1 cellular context compared by ENCODE assay signal in genomic region chr7:66591801-66592596, GRCh38.
TF ChIP-seq lines count a peak whose summit lies in the region.

No MANE protein-coding gene starts in this region.

TF ChIP-seq in HepG2, 621 proteins besides CTCF, POLR2A, EP300 and RAD21 (continued from another document and continues in another):
- TF ChIP-seq KDM4B (CRISPR knock-in tag; IDR thresholded peaks at IDR 0.05) (0 out of 2 replicates have a peak, but pooled peaks have one; percentile 57), DZIP1 (CRISPR knock-in tag; IDR thresholded peaks at IDR 0.05) (no peak; the same call in 1 of the 2 replicates), JUN (CRISPR knock-in tag; IDR thresholded peaks at IDR 0.05) (0 out of 2 replicates have a peak, but pooled peaks have one; percentile 63), RBAK (CRISPR knock-in tag; IDR thresholded peaks at IDR 0.05) (no peak), ZNF337 (CRISPR knock-in tag; IDR thresholded peaks at IDR 0.05; ENCODE audit: borderline replicate concordance, low read depth) (0 out of 2 replicates have a peak, but pooled peaks have one; percentile 31), STAT5B (CRISPR knock-in tag; IDR thresholded peaks at IDR 0.05) (no peak), HOXA5 (CRISPR knock-in tag; IDR thresholded peaks at IDR 0.05) (no peak), MNT (IDR thresholded peaks at IDR 0.05) (peak; percentile 56), RAD51 (IDR thresholded peaks at IDR 0.05; ENCODE audit: borderline replicate concordance) (no peak), ZNF24 (IDR thresholded peaks at IDR 0.05) (no peak), ZSCAN5A (CRISPR knock-in tag; IDR thresholded peaks at IDR 0.05; ENCODE audit: borderline replicate concordance) (0 out of 2 replicates have a peak, but pooled peaks have one; percentile 18), ZNF430 (CRISPR knock-in tag; IDR thresholded peaks at IDR 0.05) (peak; percentile 69; the same call in 1 of the 2 replicates), SSRP1 (CRISPR knock-in tag; IDR thresholded peaks at IDR 0.05) (no peak), SALL1 (CRISPR knock-in tag; IDR thresholded peaks at IDR 0.05) (peak; percentile 89), CREBL2 (CRISPR knock-in tag; IDR thresholded peaks at IDR 0.05; ENCODE audit: borderline replicate concordance) (no peak), TP53 (CRISPR knock-in tag; conservative IDR thresholded peaks at IDR 0.05) (no peak), POLR2G (IDR thresholded peaks at IDR 0.05; ENCODE audit: low read depth, low read length) (peak; percentile 94), HMGXB4 (CRISPR knock-in tag; IDR thresholded peaks at IDR 0.05; ENCODE audit: borderline replicate concordance in 1 of 2, low read depth in 1 of 2) (peak; percentile 86 to 90), JUND (CRISPR knock-in tag; IDR thresholded peaks at IDR 0.05) (no peak), HOXA9 (CRISPR knock-in tag; IDR thresholded peaks at IDR 0.05; ENCODE audit: borderline replicate concordance) (0 out of 2 replicates have a peak, but pooled peaks have one; percentile 8), PAWR (CRISPR knock-in tag; IDR thresholded peaks at IDR 0.05; ENCODE audit: borderline replicate concordance) (0 out of 2 replicates have a peak, but pooled peaks have one; percentile 30), GLMP (CRISPR knock-in tag; IDR thresholded peaks at IDR 0.05; ENCODE audit: borderline replicate concordance) (no peak), GTF3A (CRISPR knock-in tag; conservative IDR thresholded peaks at IDR 0.05) (no peak), MAF1 (CRISPR knock-in tag; IDR thresholded peaks at IDR 0.05; ENCODE audit: borderline replicate concordance) (no peak), ARID5B (CRISPR knock-in tag; IDR thresholded peaks at IDR 0.05) (no peak), ZNF44 (CRISPR knock-in tag; IDR thresholded peaks at IDR 0.05) (no peak), KDM2A (CRISPR knock-in tag; IDR thresholded peaks at IDR 0.05; ENCODE audit: borderline replicate concordance, low read depth) (peak; percentile 89), ZNF280D (CRISPR knock-in tag; IDR thresholded peaks at IDR 0.05) (0 out of 2 replicates have a peak, but pooled peaks have one; percentile 49), RNF2 (conservative IDR thresholded peaks at IDR 0.05; ENCODE audit: low read depth) (peak; percentile 75; the same call in 1 of the 2 replicates), ZNF225 (CRISPR knock-in tag; IDR thresholded peaks at IDR 0.05) (0 out of 2 replicates have a peak, but pooled peaks have one; percentile 1), BHLHE40 (IDR thresholded peaks at IDR 0.05; ENCODE audit: low read length) (peak; percentile 74), MIXL1 (CRISPR knock-in tag; IDR thresholded peaks at IDR 0.05) (no peak), ZNF850 (CRISPR knock-in tag; conservative IDR thresholded peaks at IDR 0.05) (0 out of 2 replicates have a peak, but pooled peaks have one; percentile 76), SNAPC2 (CRISPR knock-in tag; IDR thresholded peaks at IDR 0.05) (no peak), ZBTB25 (CRISPR knock-in tag; IDR thresholded peaks at IDR 0.05) (peak; percentile 56; the same call in 1 of the 2 replicates), HNRNPUL1 (IDR thresholded peaks at IDR 0.05; ENCODE audit: low read depth, low read length) (no peak), SKIL (CRISPR knock-in tag; IDR thresholded peaks at IDR 0.05; ENCODE audit: borderline replicate concordance) (peak; percentile 65), SCMH1 (CRISPR knock-in tag; IDR thresholded peaks at IDR 0.05; ENCODE audit: borderline replicate concordance) (no peak), MAFG (CRISPR knock-in tag; IDR thresholded peaks at IDR 0.05) (no peak), ZNF788 (CRISPR knock-in tag; IDR thresholded peaks at IDR 0.05; ENCODE audit: borderline replicate concordance) (peak; percentile 82; the same call in 1 of the 2 replicates), ZNF496 (CRISPR knock-in tag; IDR thresholded peaks at IDR 0.05; ENCODE audit: insufficient replicate concordance) (no peak)
